Comparison of ENCODE assay signal across 13 cellular contexts in the genomic region with DNA sequence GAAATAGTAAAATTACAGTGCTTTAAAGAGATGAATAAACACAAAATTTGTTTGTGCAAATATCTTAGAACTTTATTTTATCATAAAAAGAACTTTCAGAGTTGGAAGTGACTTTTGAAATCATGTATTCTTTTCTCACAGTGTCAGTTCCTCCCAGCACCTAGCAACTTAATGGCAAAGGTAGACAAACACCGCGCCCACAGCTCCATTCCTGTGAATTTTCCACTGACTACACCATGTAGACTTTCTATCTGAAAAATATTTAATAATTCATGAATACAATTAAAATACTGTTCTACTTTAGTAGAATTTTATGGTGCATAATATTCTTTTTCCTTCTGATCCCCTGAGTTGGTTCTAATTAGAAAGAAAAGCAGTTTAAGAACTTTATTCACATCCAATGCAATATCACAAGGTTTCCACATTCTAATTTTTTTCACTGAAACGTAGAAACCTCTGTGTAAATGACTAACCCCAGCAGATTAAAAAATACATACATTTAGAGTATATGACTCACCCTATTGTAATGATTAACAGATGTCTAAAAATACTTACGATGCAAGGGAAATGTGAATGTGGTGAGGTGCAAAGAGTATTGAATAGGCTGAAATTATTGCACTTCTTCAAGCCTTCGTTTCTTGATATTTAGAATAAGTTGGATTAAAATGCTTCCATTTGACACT.
A peak's percentile ranks its signal among the peaks of the same experiment; 100 is the strongest.
DNase-seq lines count a peak whose midpoint lies in the region; ATAC-seq, FAIRE-seq and TF ChIP-seq lines count a peak whose summit lies in the region.
"Had no signal": no experiment of that assay in that cellular context is flagged by ENCODE, and none has a peak within 500 bp of the region (broad histone marks: within the 10 kb centered on the region; RNA-seq: fewer than 3 reads in every experiment).

No MANE protein-coding gene starts in this region.

- no peaks in the 10 kb centered on the region for H3K27me3 ChIP-seq in MG63
- H3K27me3 ChIP-seq: spleen, transverse colon had no signal

- no peak for TF ChIP-seq CTCF in fibroblast of mammary gland (conservative IDR thresholded peaks at IDR 0.05; ENCODE audit: control insufficient read depth, insufficient read depth, low read depth, low read length)

- ATAC-seq in GM21786 (IDR thresholded peaks at IDR 0.05; ENCODE audit: unreplicated experiment) (peak; percentile 82), HG03457 (IDR thresholded peaks at IDR 0.05; ENCODE audit: unreplicated experiment) (peak; percentile 80)

- FAIRE-seq in GM18507 (lab: Jason Lieb, UNC): peak; percentile 70
- FAIRE-seq: islet of Langerhans had no signal

- H3K36me3 ChIP-seq in MG63: no peaks in the 10 kb centered on the region
- H3K36me3 ChIP-seq: spleen, transverse colon had no signal

- no peaks in the 10 kb centered on the region for H3K9me3 ChIP-seq in MG63
- H3K9me3 ChIP-seq: transverse colon had no signal

- H3K4me3 ChIP-seq in fibroblast of mammary gland (ENCODE audit: control insufficient read depth, low read depth, low read length) (no peak overlapping the region), MG63 (no peak overlapping the region)
- H3K4me3 ChIP-seq: spleen, transverse colon had no signal

- DNase-seq in GM18507 (ENCODE audit: extremely low spot score, insufficient read length, low read depth): peak; percentile 15
- peak; percentile 59 for DNase-seq in fibroblast of mammary gland (ENCODE audit: low read depth)
- no peak for DNase-seq in MG63
- no peak for DNase-seq in GM19238 (ENCODE audit: insufficient read length, low spot score)
- no peak for DNase-seq in activated CD4-positive, alpha-beta T cell treated with anti-CD3 and anti-CD28 coated beads, Interleukin-2, amount 50 U/mL, for 1 hour
- no peak for DNase-seq in HuH-7.5 (ENCODE audit: low spot score)
- DNase-seq: DMS79 treated with DMSO at 0.1 percent for 48 hours, KG1, spleen, transverse colon had no signal

Comparison
In these comparisons a context has a peak if more than half of its experiments do, and no peak if none do; other contexts are left out.
1. DNase-seq: peak in GM18507 (single experiment) and fibroblast of mammary gland (single experiment); none in MG63 (single experiment), GM19238 (single experiment), activated CD4-positive, alpha-beta T cell treated with anti-CD3 and anti-CD28 coated beads, Interleukin-2, amount 50 U/mL, for 1 hour (single experiment) and HuH-7.5 (single experiment).